ENCODE assay signal across 19 cellular contexts in the genomic region with DNA sequence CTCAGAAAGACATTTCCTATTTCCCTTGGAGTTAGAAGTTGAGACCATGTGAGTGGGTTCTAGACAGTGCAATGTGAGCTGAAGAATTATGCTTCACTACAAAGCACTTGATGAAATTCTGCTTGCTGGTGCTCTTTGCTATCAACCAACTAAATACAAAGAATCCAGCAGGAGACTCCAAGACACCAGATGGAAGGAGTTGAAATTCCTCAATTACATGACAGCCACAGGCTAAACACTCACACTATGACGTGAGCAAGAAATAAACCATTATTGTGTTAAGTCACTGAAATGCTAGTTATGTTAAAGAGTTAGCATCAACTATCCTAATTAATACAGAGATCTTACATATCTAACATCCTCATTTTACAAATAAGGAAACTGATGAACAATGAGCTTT.
"Had no signal": no experiment of that assay in that cellular context is flagged by ENCODE, and none has a peak within 500 bp of the region (broad histone marks: within the 10 kb centered on the region; RNA-seq: fewer than 3 reads in every experiment).

No MANE protein-coding gene starts in this region.

- H3K4me3 ChIP-seq: skin epidermis had no signal

- H3K27ac ChIP-seq: skin epidermis had no signal

- H3K4me3 Mint-ChIP-seq: activated T-helper 17 cell treated with anti-CD3 and anti-CD28 coated beads, Interleukin-2, amount 50 U/mL, for 72 hours; effector memory CD8-positive, alpha-beta T cell; nephron progenitor cell; type B pancreatic cell had no signal

- H3K27ac Mint-ChIP-seq: activated T-helper 17 cell treated with anti-CD3 and anti-CD28 coated beads, Interleukin-2, amount 50 U/mL, for 72 hours; nephron progenitor cell; type B pancreatic cell had no signal

- ATAC-seq: activated T-helper 17 cell treated with anti-CD3 and anti-CD28 coated beads, Interleukin-2, amount 50 U/mL, for 72 hours; effector memory CD8-positive, alpha-beta T cell; left ventricle myocardium superior; right cardiac atrium had no signal

- H3K9me3 Mint-ChIP-seq: activated T-helper 17 cell treated with anti-CD3 and anti-CD28 coated beads, Interleukin-2, amount 50 U/mL, for 72 hours; effector memory CD8-positive, alpha-beta T cell; nephron progenitor cell; type B pancreatic cell had no signal

- H3K27me3 Mint-ChIP-seq: activated T-helper 17 cell treated with anti-CD3 and anti-CD28 coated beads, Interleukin-2, amount 50 U/mL, for 72 hours; effector memory CD8-positive, alpha-beta T cell; progenitor cell of endocrine pancreas; type B pancreatic cell had no signal

- DNase-seq: activated CD4-positive, CD25-positive, alpha-beta regulatory T cell treated with anti-CD3 and anti-CD28 coated beads, Interleukin-2, amount 50 U/mL, for 72 hours; activated naive CD4-positive, alpha-beta T cell treated with Interleukin-2 at 50 U/mL for 16 hours; activated T-cell treated with anti-CD3 and anti-CD28 coated beads for 4 hours; aorta; dermis blood vessel endothelial cell; effector memory CD8-positive, alpha-beta T cell; hypothalamus; left ventricle myocardium superior; mesendoderm; nephron progenitor cell; occipital lobe; stimulated activated CD4-positive, alpha-beta T cell treated with anti-CD3 and anti-CD28 coated beads, Interleukin-4, amount 100 ng/mL, for 24 hours; stimulated activated naive CD4-positive, alpha-beta T cell; substantia nigra had no signal
